12 cellular contexts compared by ENCODE assay signal in the genomic region with DNA sequence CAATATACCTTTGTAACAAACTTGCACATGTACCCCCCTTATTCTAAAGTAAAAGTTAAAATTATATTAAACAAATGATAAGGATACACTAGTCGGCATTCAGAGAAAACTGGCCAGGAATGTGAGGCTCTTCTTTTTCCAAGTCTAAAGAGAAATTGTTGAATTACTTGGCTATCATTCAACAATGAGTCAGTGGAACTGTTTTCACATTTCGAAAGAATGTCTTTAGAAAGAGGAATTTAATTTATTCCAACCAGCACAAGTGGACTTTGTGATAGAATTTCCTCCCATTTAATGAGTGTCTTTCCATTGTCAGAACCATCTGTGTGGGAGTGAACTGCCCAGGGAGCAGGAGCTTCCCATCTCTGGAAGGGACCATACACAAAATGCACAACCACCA.
DNase-seq lines count a peak whose midpoint lies in the region; ATAC-seq and TF ChIP-seq lines count a peak whose summit lies in the region.
"Had no signal": no experiment of that assay in that cellular context is flagged by ENCODE, and none has a peak within 500 bp of the region (broad histone marks: within the 10 kb centered on the region; RNA-seq: fewer than 3 reads in every experiment).

No MANE protein-coding gene starts in this region.

- intact Hi-C loops in breast epithelium (cut with DNase I; ENCODE audit: low total_unique reads) (loop anchor here (5.0 kb wide), 1 partner anchor 728 kb away; no protein-coding TSS in a partner anchor), Right ventricle myocardium inferior (cut with DNase I) (no loop called here), lower leg skin (cut with DNase I; ENCODE audit: low total_unique reads) (no loop called here)

- no peaks in the 10 kb centered on the region for H3K27me3 Mint-ChIP-seq in stimulated activated naive CD8-positive, alpha-beta T cell treated with anti-CD3 and anti-CD28 coated beads, Interleukin-15, amount 100 ng/mL, for 72 hours
- H3K27me3 Mint-ChIP-seq: dendritic cell treated with granulocyte-macrophage colony-stimulating factor and Interleukin-4, amounts not matched to agents 40 ng/mL and 50 ng/mL, for 4 days had no signal

- 11 to 15% methylated on average over 2 of the region's 2 CpGs for WGBS in lower leg skin, 2 donors

- H3K27ac ChIP-seq in breast epithelium, result peak overlapping the region; percentile 70 to 76
- H3K27ac ChIP-seq: heart right ventricle had no signal

- H3K4me1 Mint-ChIP-seq in stimulated activated naive CD8-positive, alpha-beta T cell treated with anti-CD3 and anti-CD28 coated beads, Interleukin-15, amount 100 ng/mL, for 72 hours, result no peaks in the 10 kb centered on the region

- no peak overlapping the region for H3K4me3 Mint-ChIP-seq in stimulated activated naive CD8-positive, alpha-beta T cell treated with anti-CD3 and anti-CD28 coated beads, Interleukin-15, amount 100 ng/mL, for 72 hours
- H3K4me3 Mint-ChIP-seq: dendritic cell treated with granulocyte-macrophage colony-stimulating factor and Interleukin-4, amounts not matched to agents 40 ng/mL and 50 ng/mL, for 4 days had no signal

- no peak for TF ChIP-seq POLR2A in breast epithelium (IDR thresholded peaks at IDR 0.05)
- TF ChIP-seq POLR2A in lower leg skin (IDR thresholded peaks at IDR 0.05), result no peak

- peaks cover 5 to 23% of the 10 kb centered on the region in 2 donors for H3K9me3 Mint-ChIP-seq in stimulated activated naive CD8-positive, alpha-beta T cell treated with anti-CD3 and anti-CD28 coated beads, Interleukin-15, amount 100 ng/mL, for 72 hours

- no peak overlapping the region for H3K27ac Mint-ChIP-seq in stimulated activated naive CD8-positive, alpha-beta T cell treated with anti-CD3 and anti-CD28 coated beads, Interleukin-15, amount 100 ng/mL, for 72 hours
- H3K27ac Mint-ChIP-seq: dendritic cell treated with granulocyte-macrophage colony-stimulating factor and Interleukin-4, amounts not matched to agents 40 ng/mL and 50 ng/mL, for 4 days had no signal

- no peaks in the 10 kb centered on the region for H3K4me1 ChIP-seq in breast epithelium

- H3K4me3 ChIP-seq in breast epithelium (no peak overlapping the region), kidney epithelial cell (ENCODE audit: low read depth, low read length) (no peak overlapping the region), lower leg skin (ENCODE audit: low read depth, poor library complexity, severe bottlenecking) (no peak overlapping the region)
- H3K4me3 ChIP-seq: heart right ventricle had no signal

- no peaks in the 10 kb centered on the region for H3K27me3 ChIP-seq in breast epithelium
- H3K27me3 ChIP-seq in kidney epithelial cell (ENCODE audit: control insufficient read depth, insufficient read depth, low read length), result no peaks in the 10 kb centered on the region
- H3K27me3 ChIP-seq: heart right ventricle had no signal

- H3K36me3 ChIP-seq in breast epithelium, result no peaks in the 10 kb centered on the region
- H3K36me3 ChIP-seq in kidney epithelial cell (ENCODE audit: control insufficient read depth, insufficient read depth, low read length), result no peaks in the 10 kb centered on the region
- H3K36me3 ChIP-seq: heart right ventricle had no signal

- DNase-seq in HS-27A (ENCODE audit: low read depth), result peak; percentile 52
- no peak for DNase-seq in breast epithelium (ENCODE audit: low spot score in 2 of 2)
- peak; percentile 53 for DNase-seq in kidney epithelial cell (ENCODE audit: low read depth)
- no peak for DNase-seq in Right ventricle myocardium inferior (ENCODE audit: missing footprints)
- no peak for DNase-seq in lower leg skin (ENCODE audit: low spot score in 2 of 2)
- no peak for DNase-seq in stimulated activated naive CD8-positive, alpha-beta T cell treated with anti-CD3 and anti-CD28 coated beads, Interleukin-15, amount 100 ng/mL, for 72 hours
- DNase-seq: activated CD4-positive, alpha-beta T cell treated with anti-CD3 and anti-CD28 coated beads, Interleukin-2, amount 50 U/mL, for 48 hours; activated naive CD4-positive, alpha-beta T cell treated with Interleukin-2 at 50 U/mL for 16 hours; heart right ventricle had no signal

- ATAC-seq in Right ventricle myocardium inferior, result no peak
- ATAC-seq in stimulated activated naive CD8-positive, alpha-beta T cell treated with anti-CD3 and anti-CD28 coated beads, Interleukin-15, amount 100 ng/mL, for 72 hours, result no peak
- ATAC-seq in HG03442 (IDR thresholded peaks at IDR 0.05; ENCODE audit: unreplicated experiment), result no peak
- ATAC-seq: heart right ventricle, Panc1 had no signal

- TF ChIP-seq CTCF in breast epithelium (IDR thresholded peaks at IDR 0.05) (no peak), kidney epithelial cell (IDR thresholded peaks at IDR 0.05; ENCODE audit: insufficient read depth, low read length, poor library complexity, severe bottlenecking) (no peak), lower leg skin (IDR thresholded peaks at IDR 0.05) (no peak)

- no peaks in the 10 kb centered on the region for H3K9me3 ChIP-seq in breast epithelium

Comparison
In these comparisons a context has a peak if more than half of its experiments do, and no peak if none do; other contexts are left out.
1. DNase-seq: peak in HS-27A (single experiment) and kidney epithelial cell (single experiment); none in breast epithelium (0 of 2), Right ventricle myocardium inferior (single experiment), lower leg skin (0 of 2) and stimulated activated naive CD8-positive, alpha-beta T cell treated with anti-CD3 and anti-CD28 coated beads, Interleukin-15, amount 100 ng/mL, for 72 hours (0 of 2).